Comparison of ENCODE assay signal across 25 cellular contexts in the genomic region with DNA sequence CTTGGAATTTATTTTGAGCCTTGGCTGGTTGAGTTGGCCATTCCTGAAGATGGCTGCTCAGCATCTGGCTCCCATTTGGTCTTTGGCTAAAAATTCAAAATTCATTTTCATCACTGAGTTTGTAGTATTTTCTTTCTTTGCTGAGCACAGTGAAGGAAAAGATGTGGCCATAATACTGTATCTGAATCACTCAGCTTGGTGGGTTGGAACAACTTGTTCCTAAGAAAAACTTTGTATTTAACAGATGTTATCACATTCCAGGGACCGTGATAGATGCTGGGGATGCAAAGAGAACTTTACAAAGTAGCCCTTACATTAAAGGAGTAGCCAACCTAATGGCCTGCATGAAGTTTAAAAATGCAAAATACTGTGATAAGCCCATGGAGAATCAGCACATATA.
"Had no signal": no experiment of that assay in that cellular context is flagged by ENCODE, and none has a peak within 500 bp of the region (broad histone marks: within the 10 kb centered on the region; RNA-seq: fewer than 3 reads in every experiment).

No MANE protein-coding gene starts in this region.

- H3K27ac Mint-ChIP-seq: activated CD4-positive, alpha-beta T cell treated with anti-CD3 and anti-CD28 coated beads for 36 hours; activated naive CD4-positive, alpha-beta T cell treated with anti-CD3 and anti-CD28 coated beads for 36 hours; mesothelial cell of epicardium; progenitor cell of endocrine pancreas; stimulated activated naive B cell treated with anti-CD40 and anti-IgM and Interleukin-4, amounts not matched to agents 10 μg/mL and 1 μg/mL and 100 μg/mL, for 72 hours had no signal

- H3K4me3 ChIP-seq: body of pancreas, colonic mucosa, gastroesophageal sphincter, hepatocyte, ovary, right lobe of liver, smooth muscle cell, tibial nerve had no signal

- ATAC-seq: activated CD4-positive, alpha-beta T cell treated with anti-CD3 and anti-CD28 coated beads for 36 hours; body of pancreas; left colon; naive thymus-derived CD4-positive, alpha-beta T cell; stimulated activated naive B cell treated with anti-CD40 and anti-IgM and Interleukin-4, amounts not matched to agents 10 μg/mL and 1 μg/mL and 100 μg/mL, for 72 hours had no signal

- H3K36me3 Mint-ChIP-seq: mesothelial cell of epicardium; stimulated activated naive B cell treated with anti-CD40 and anti-IgM and Interleukin-4, amounts not matched to agents 10 μg/mL and 1 μg/mL and 100 μg/mL, for 72 hours had no signal

- H3K79me2 ChIP-seq: hepatocyte had no signal

- FAIRE-seq: endometrium, kidney had no signal

- H2AFZ ChIP-seq: hepatocyte had no signal

- H3K27ac ChIP-seq: body of pancreas, colonic mucosa, gastroesophageal sphincter, hepatocyte, ovary, right lobe of liver, tibial nerve had no signal

- H3K27me3 ChIP-seq: body of pancreas, colonic mucosa, gastroesophageal sphincter, hepatocyte, ovary, right lobe of liver, tibial nerve had no signal

- H3K9me3 ChIP-seq: body of pancreas, colonic mucosa, gastroesophageal sphincter, ovary, right lobe of liver, tibial nerve had no signal

- H3K4me3 Mint-ChIP-seq: activated CD4-positive, alpha-beta T cell treated with anti-CD3 and anti-CD28 coated beads for 36 hours; activated naive CD4-positive, alpha-beta T cell treated with anti-CD3 and anti-CD28 coated beads for 36 hours; mesothelial cell of epicardium; naive thymus-derived CD4-positive, alpha-beta T cell; stimulated activated naive B cell treated with anti-CD40 and anti-IgM and Interleukin-4, amounts not matched to agents 10 μg/mL and 1 μg/mL and 100 μg/mL, for 72 hours had no signal

- H3K36me3 ChIP-seq: colonic mucosa, gastroesophageal sphincter, ovary, right lobe of liver, tibial nerve had no signal

- H3K9me3 Mint-ChIP-seq: mesothelial cell of epicardium; naive thymus-derived CD4-positive, alpha-beta T cell; stimulated activated naive B cell treated with anti-CD40 and anti-IgM and Interleukin-4, amounts not matched to agents 10 μg/mL and 1 μg/mL and 100 μg/mL, for 72 hours had no signal

- H3K4me2 ChIP-seq: hepatocyte, smooth muscle cell had no signal

- DNase-seq: activated CD4-positive, alpha-beta T cell treated with anti-CD3 and anti-CD28 coated beads for 36 hours; activated CD4-positive, alpha-beta T cell treated with anti-CD3 and anti-CD28 coated beads, Interleukin-2, amount 50 U/mL, for 4 hours; activated CD4-positive, CD25-positive, alpha-beta regulatory T cell; activated effector memory CD4-positive, alpha-beta T cell treated with Interleukin-2 at 50 U/mL for 16 hours; activated naive CD4-positive, alpha-beta T cell treated with anti-CD3 and anti-CD28 coated beads for 36 hours; anterior cingulate cortex; body of pancreas; colonic mucosa; effector CD8-positive, alpha-beta T cell; erythroblast; kidney; left colon; mammary epithelial cell; naive thymus-derived CD4-positive, alpha-beta T cell; ovary; right lobe of liver; stimulated activated CD4-positive, alpha-beta T cell treated with anti-CD3 and anti-CD28 coated beads, Interleukin-1b, Interleukin-23, amount 100 ng/mL, for 48 hours; stimulated activated naive B cell treated with anti-CD40 and anti-IgM and Interleukin-4, amounts not matched to agents 10 μg/mL and 1 μg/mL and 100 μg/mL, for 72 hours had no signal

- H3K4me1 ChIP-seq: colonic mucosa had no signal
